8 cellular contexts compared by ENCODE assay signal in the genomic region with DNA sequence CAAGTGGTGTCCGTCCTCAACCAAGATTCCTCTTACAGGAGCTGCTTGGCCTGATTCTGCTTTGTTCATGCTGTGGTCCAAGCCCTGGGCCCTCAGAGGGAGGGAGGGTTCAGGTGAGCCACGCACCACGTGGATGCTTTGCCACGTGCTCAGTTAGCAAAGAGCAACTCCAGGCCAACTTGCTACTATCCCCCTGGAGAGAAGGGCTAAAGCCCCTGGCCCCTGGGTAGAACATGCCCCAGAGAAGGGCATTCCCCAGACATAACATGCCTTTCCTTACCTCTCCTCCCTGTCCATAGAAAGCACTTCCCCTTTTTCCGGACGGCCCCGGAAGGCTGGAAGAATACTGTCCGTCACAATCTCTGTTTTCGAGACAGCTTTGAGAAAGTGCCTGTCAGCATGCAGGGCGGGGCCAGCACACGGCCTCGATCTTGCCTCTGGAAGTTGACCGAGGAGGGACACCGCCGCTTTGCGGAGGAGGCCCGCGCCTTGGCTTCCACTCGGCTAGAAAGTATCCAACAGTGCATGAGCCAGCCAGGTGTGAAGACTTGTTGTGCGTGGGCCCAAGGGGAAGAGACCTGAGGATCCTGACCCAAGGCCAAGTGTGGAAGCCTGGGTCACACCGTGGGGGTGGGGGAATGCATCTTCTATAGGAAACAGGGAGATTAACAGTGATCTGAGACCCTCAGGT. TPM values are rescaled to one million over a fixed set of nuclear protein-coding genes. Genes with fewer than 3 reads are reported as not detected.
DNase-seq lines count a peak whose midpoint lies in the region; ATAC-seq, FAIRE-seq and TF ChIP-seq lines count a peak whose summit lies in the region.
"Had no signal": no experiment of that assay in that cellular context is flagged by ENCODE, and none has a peak within 500 bp of the region (broad histone marks: within the 10 kb centered on the region; RNA-seq: fewer than 3 reads in every experiment).

No MANE protein-coding gene starts in this region.

- H3K27me3 ChIP-seq in GM12878 (replicated peaks in 1 of 2; ENCODE audit: control insufficient read depth in 2 of 2, insufficient read depth in 2 of 2, low read length in 1 of 2) = no peaks in the 10 kb centered on the region; a peak in 1 of 4 replicates
- no peaks in the 10 kb centered on the region for H3K27me3 ChIP-seq in right lobe of liver
- no peaks in the 10 kb centered on the region for H3K27me3 ChIP-seq in ovary
- H3K27me3 ChIP-seq in MG63 = no peaks in the 10 kb centered on the region

- H3K79me2 ChIP-seq in GM12878 (ENCODE audit: control insufficient read depth, insufficient read depth, low read length) = no peaks in the 10 kb centered on the region

- H3K36me3 ChIP-seq in GM12878 (ENCODE audit: control insufficient read depth in 2 of 2, insufficient read depth in 2 of 2, low read length in 1 of 2) (no peaks in the 10 kb centered on the region), right lobe of liver (no peaks in the 10 kb centered on the region), ovary (no peaks in the 10 kb centered on the region), MG63 (no peaks in the 10 kb centered on the region)

- no peaks in the 10 kb centered on the region; the same call in 1 of the 2 replicates for H4K20me1 ChIP-seq in GM12878 (ENCODE audit: control insufficient read depth, insufficient read depth)

- no peaks in the 10 kb centered on the region for H3K36me3 Mint-ChIP-seq in CD14-positive monocyte

- in situ Hi-C loops in GM12878 (cut with MboI) = no loop called here

- FAIRE-seq in GM12878 (lab: Jason Lieb, UNC) = no peak

- no peaks in the 10 kb centered on the region for H3K9me3 Mint-ChIP-seq in CD14-positive monocyte

- H3K9me3 ChIP-seq in GM12878 (replicated peaks; ENCODE audit: control insufficient read depth, insufficient read depth, low read length) (no peaks in the 10 kb centered on the region), right lobe of liver (no peaks in the 10 kb centered on the region), ovary (no peaks in the 10 kb centered on the region), MG63 (no peaks in the 10 kb centered on the region; the same call in 1 of the 2 replicates)

- H3K27me3 Mint-ChIP-seq in CD14-positive monocyte (ENCODE audit: low read depth in 3 of 3) = peaks cover 7 to 11% (median 8%) of the 10 kb centered on the region in 3 donors

- no peak for TF ChIP-seq RAD21 in GM12878 (IDR thresholded peaks at IDR 0.05; ENCODE audit: insufficient read depth, low read depth, low read length)

- peak overlapping the region; percentile 62 to 86 for H3K4me3 Mint-ChIP-seq in CD14-positive monocyte

- POLR2A ChIA-PET in GM12878 (lab: Charles Lee) = no interaction called here

- BruUV-seq in GM12878 (replicated peaks; lab: Mats Ljungman, UMichigan) = no TSS peak

- TF ChIP-seq POLR2A in GM12878 (IDR thresholded peaks at IDR 0.05; ENCODE audit: low read depth, low read length) (no peak), right lobe of liver (IDR thresholded peaks at IDR 0.05) (no peak), ovary (IDR thresholded peaks at IDR 0.05) (no peak)

- SMC1A ChIA-PET in GM12878 (lab: Charles Lee; ENCODE audit: uncharacterized antibody, unreplicated experiment) = no interaction called here

- no peak for TF ChIP-seq EP300 in GM12878 (IDR thresholded peaks at IDR 0.05; ENCODE audit: borderline replicate concordance in 1 of 2, control insufficient read depth in 1 of 2, low read depth in 2 of 2, low read length in 2 of 2)
- no peak for TF ChIP-seq EP300 in ovary (IDR thresholded peaks at IDR 0.05)

- peak overlapping the region in 2 of 7 donors; percentile 15 to 63 for H3K27ac Mint-ChIP-seq in CD14-positive monocyte

- H3K4me3 ChIP-seq in GM12878 (no peak overlapping the region), right lobe of liver (no peak overlapping the region), ovary (no peak overlapping the region), MG63 (no peak overlapping the region)

- 49% methylated on average over 21 of the region's 21 CpGs for WGBS in GM12878 (ENCODE audit: insufficient coverage, insufficient replicate concordance, low lambda C conversion rate, missing lambda C conversion rate)
- 27% methylated on average over 10 of the region's 21 CpGs for WGBS in right lobe of liver (ENCODE audit: insufficient coverage, low coverage, low lambda C conversion rate, missing lambda C conversion rate)
- 8 to 13% (median 12%) methylated on average over 21 of the region's 21 CpGs for WGBS in ovary, 3 donors

- no peaks in the 10 kb centered on the region for H3K4me1 ChIP-seq in GM12878 (ENCODE audit: control insufficient read depth, insufficient read depth, low read length)
- no peaks in the 10 kb centered on the region for H3K4me1 ChIP-seq in right lobe of liver
- H3K4me1 ChIP-seq in ovary (ENCODE audit: insufficient read depth) = peaks cover 1% of the 10 kb centered on the region

- intact Hi-C loops in CD14-positive monocyte (cut with micrococcal nuclease) (no loop called here), GM12878 (cut with micrococcal nuclease; ENCODE audit: unreplicated experiment) (no loop called here), right lobe of liver (cut with DNase I) (no loop called here), ovary (cut with DNase I) (no loop called here)

- CTCF ChIA-PET in GM12878 (lab: Yijun Ruan, JAX) = no interaction called here

- TF ChIP-seq CTCF in CD14-positive monocyte (IDR thresholded peaks at IDR 0.05) (no peak), GM12878 (IDR thresholded peaks at IDR 0.05 in 2 of 3, conservative IDR thresholded peaks at IDR 0.05 in 1 of 3; ENCODE audit: control insufficient read depth in 2 of 3, extremely low read depth in 1 of 3, insufficient read depth in 1 of 3, low read depth in 3 of 3, low read length in 3 of 3) (no peak), right lobe of liver (IDR thresholded peaks at IDR 0.05) (no peak), ovary (IDR thresholded peaks at IDR 0.05) (no peak)

- no peak overlapping the region for H3K4me2 ChIP-seq in GM12878 (ENCODE audit: control insufficient read depth, insufficient read depth)

- ATAC-seq in GM12878 = no peak
- peak; percentile 50 to 63 (median 60) for ATAC-seq in right lobe of liver

- DNase-seq in CD14-positive monocyte (ENCODE audit: low spot score) (no peak), GM12878 (ENCODE audit: low read depth, low spot score) (no peak), right lobe of liver (peak in 1 of 3 donors; percentile 30), ovary (no peak), MG63 (no peak)
- no peak for DNase-seq in stimulated activated CD8-positive, alpha-beta memory T cell treated with anti-CD3 and anti-CD28 coated beads, Interleukin-4, amount 100 ng/mL, for 48 hours
- DNase-seq: NCI-H1092 treated with DMSO at 0.1 percent for 48 hours had no signal

- H2AFZ ChIP-seq in GM12878 (ENCODE audit: control insufficient read depth, low read depth, low read length) = no peak overlapping the region

- H3K4me1 Mint-ChIP-seq in CD14-positive monocyte = peaks cover 17% of the 10 kb centered on the region

- H3K27ac ChIP-seq in GM12878 (ENCODE audit: control insufficient read depth, insufficient read depth) (no peak overlapping the region), right lobe of liver (no peak overlapping the region), ovary (no peak overlapping the region)

- RAD21 ChIA-PET in GM12878 (lab: Charles Lee; ENCODE audit: unreplicated experiment) = no interaction called here

- no peak overlapping the region for H3K9ac ChIP-seq in GM12878 (ENCODE audit: control insufficient read depth, insufficient read depth, low read length)

RNA-seq across cellular contexts. Expression of a gene that starts 8.8 kb away (rescaled TPM):
- polyA plus RNA-seq in CD14-positive monocyte (not detected), GM12878 (2011; rRNA removed) (not detected in 2 replicates), GM12878 (2014; fragmentation: Illumina TruSeq; extraction: Trizol) (not detected in 2 replicates), GM12878 (2014; fragmentation: Nextera tagmentation; extraction: Ambion mirVana) (not detected), GM12878 (2014; rRNA removed) (not detected in 2 replicates), GM12878 (2016; fragmentation: Nextera tagmentation; extraction: Ambion mirVana) (not detected), ovary (1 to 10 TPM in 1 of 2 donors, not detected in 1; 1.7 TPM)
- total RNA-seq in GM12878 (2013; cell fraction: nucleolus; rRNA removed) = not detected in 2 replicates
- total RNA-seq in GM12878 (2014; rRNA removed) (not detected in 2 replicates), GM12878 (2014; rRNA removed; fragmentation: Illumina TruSeq; extraction: Trizol) (not detected in 2 replicates), GM12878 (2021) (not detected in 2 replicates), right lobe of liver (not detected), ovary (not detected)
- polyA plus RNA-seq in GM12878 (2011; ENCODE audit: low read depth) = not detected
- polyA plus RNA-seq in GM12878 (2011; cell fraction: cytosol; rRNA removed) = not detected in 2 replicates
- polyA plus RNA-seq in GM12878 (2011; cell fraction: nucleus; rRNA removed) = not detected in 2 replicates
- polyA plus RNA-seq in GM12878 (2012) = not detected in 2 replicates
- polyA minus RNA-seq in GM12878 (2011; rRNA and poly(A)+ RNA removed) = not detected in 2 replicates
- polyA minus RNA-seq in GM12878 (2011; cell fraction: cytosol; rRNA and poly(A)+ RNA removed) = not detected in 2 replicates
- polyA minus RNA-seq in GM12878 (2011; cell fraction: nucleus; rRNA and poly(A)+ RNA removed) = not detected in 2 replicates
- not detected in 2 replicates for total RNA-seq in MG63 (2014; rRNA removed; shearing (Covaris generic); ENCODE audit: low replicate concordance)
- polyA plus RNA-seq: AG04450 had no signal

RNA-seq across cellular contexts. Expression of a gene that starts 17.6 kb away (rescaled TPM):
- polyA plus RNA-seq in CD14-positive monocyte = 1 to 10 TPM; 2.7 to 4.1 TPM
- total RNA-seq in GM12878 (2013; cell fraction: nucleolus; rRNA removed) = 125 and 142 TPM in 2 replicates
- total RNA-seq in GM12878 (2014; rRNA removed) = 31.1 and 35.5 TPM in 2 replicates
- 26.7 and 30.7 TPM in 2 replicates for total RNA-seq in GM12878 (2014; rRNA removed; fragmentation: Illumina TruSeq; extraction: Trizol)
- 19.0 and 24.0 TPM in 2 replicates for total RNA-seq in GM12878 (2021)
- polyA plus RNA-seq in GM12878 (2011; ENCODE audit: low read depth) = 12.6 TPM
- polyA plus RNA-seq in GM12878 (2011; rRNA removed) = 26.4 and 31.1 TPM in 2 replicates
- 10.8 and 16.9 TPM in 2 replicates for polyA plus RNA-seq in GM12878 (2011; cell fraction: cytosol; rRNA removed)
- polyA plus RNA-seq in GM12878 (2011; cell fraction: nucleus; rRNA removed) = 52.1 and 66.2 TPM in 2 replicates
- 12.7 and 17.2 TPM in 2 replicates for polyA plus RNA-seq in GM12878 (2012)
- 17.1 and 19.5 TPM in 2 replicates for polyA plus RNA-seq in GM12878 (2014; fragmentation: Illumina TruSeq; extraction: Trizol)
- 1 to 10 TPM; 4.8 to 8.2 TPM for polyA plus RNA-seq in GM12878 (2014; fragmentation: Nextera tagmentation; extraction: Ambion mirVana)
- 33.7 and 37.1 TPM in 2 replicates for polyA plus RNA-seq in GM12878 (2014; rRNA removed)
- polyA plus RNA-seq in GM12878 (2016; fragmentation: Nextera tagmentation; extraction: Ambion mirVana) = 10 to 100 TPM; 19.3 to 24.2 TPM
- polyA minus RNA-seq in GM12878 (2011; rRNA and poly(A)+ RNA removed) = 22.2 and 24.3 TPM in 2 replicates
- polyA minus RNA-seq in GM12878 (2011; cell fraction: cytosol; rRNA and poly(A)+ RNA removed) = 11.2 and 11.5 TPM in 2 replicates
- polyA minus RNA-seq in GM12878 (2011; cell fraction: nucleus; rRNA and poly(A)+ RNA removed) = 24.2 and 40.4 TPM in 2 replicates
- 10 to 100 TPM; 11.5 to 16.7 (median 13.0) TPM for total RNA-seq in right lobe of liver
- 10 to 100 TPM; 23.4 to 51.0 (median 27.8) TPM for total RNA-seq in ovary
- polyA plus RNA-seq in ovary = 10 to 100 TPM; 19.9 to 21.6 TPM
- total RNA-seq in MG63 (2014; rRNA removed; shearing (Covaris generic); ENCODE audit: low replicate concordance) = 3.4 and 12.7 TPM in 2 replicates

RNA-seq across cellular contexts. Expression of a gene that starts 24.2 kb away (rescaled TPM):
- polyA plus RNA-seq in CD14-positive monocyte (not detected), GM12878 (2011; rRNA removed) (0.37 and 1.0 TPM in 2 replicates), GM12878 (2014; fragmentation: Illumina TruSeq; extraction: Trizol) (0.07 TPM in 1 of 2 replicates, not detected in the other), GM12878 (2014; fragmentation: Nextera tagmentation; extraction: Ambion mirVana) (not detected), GM12878 (2014; rRNA removed) (0.20 TPM in 1 of 2 replicates, not detected in the other), GM12878 (2016; fragmentation: Nextera tagmentation; extraction: Ambion mirVana) (not detected), ovary (under 1 TPM in 1 of 2 donors, not detected in 1; 0.13 TPM)
- 0.64 and 1.3 TPM in 2 replicates for total RNA-seq in GM12878 (2013; cell fraction: nucleolus; rRNA removed)
- total RNA-seq in GM12878 (2014; rRNA removed) (not detected in 2 replicates), GM12878 (2014; rRNA removed; fragmentation: Illumina TruSeq; extraction: Trizol) (not detected in 2 replicates), GM12878 (2021) (0.31 TPM in 1 of 2 replicates, not detected in the other), right lobe of liver (not detected), ovary (not detected)
- 0.46 TPM for polyA plus RNA-seq in GM12878 (2011; ENCODE audit: low read depth)
- polyA plus RNA-seq in GM12878 (2011; cell fraction: cytosol; rRNA removed) = 1.5 and 2.7 TPM in 2 replicates
- polyA plus RNA-seq in GM12878 (2011; cell fraction: nucleus; rRNA removed) = 1.7 and 2.6 TPM in 2 replicates
- 1.0 and 1.8 TPM in 2 replicates for polyA plus RNA-seq in GM12878 (2012)
- 0.73 and 1.4 TPM in 2 replicates for polyA minus RNA-seq in GM12878 (2011; rRNA and poly(A)+ RNA removed)
- polyA minus RNA-seq in GM12878 (2011; cell fraction: cytosol; rRNA and poly(A)+ RNA removed) = not detected in 2 replicates
- polyA minus RNA-seq in GM12878 (2011; cell fraction: nucleus; rRNA and poly(A)+ RNA removed) = 0.24 TPM in 1 of 2 replicates, not detected in the other
- not detected in 2 replicates for total RNA-seq in MG63 (2014; rRNA removed; shearing (Covaris generic); ENCODE audit: low replicate concordance)
- polyA plus RNA-seq: AG04450 had no signal

RNA-seq across cellular contexts. Expression of a gene that starts 37.8 kb away (rescaled TPM):
- 1,000 to 10,000 TPM; 1,264 to 1,336 TPM for polyA plus RNA-seq in CD14-positive monocyte
- total RNA-seq in GM12878 (2013; cell fraction: nucleolus; rRNA removed) = 240 and 366 TPM in 2 replicates
- total RNA-seq in GM12878 (2014; rRNA removed) = 886 and 1,063 TPM in 2 replicates
- total RNA-seq in GM12878 (2014; rRNA removed; fragmentation: Illumina TruSeq; extraction: Trizol) = 3,203 and 3,262 TPM in 2 replicates
- total RNA-seq in GM12878 (2021) = 1,627 and 1,676 TPM in 2 replicates
- polyA plus RNA-seq in GM12878 (2011; ENCODE audit: low read depth) = 10,130 TPM
- 1,188 and 1,624 TPM in 2 replicates for polyA plus RNA-seq in GM12878 (2011; rRNA removed)
- polyA plus RNA-seq in GM12878 (2011; cell fraction: cytosol; rRNA removed) = 1,068 and 1,259 TPM in 2 replicates
- polyA plus RNA-seq in GM12878 (2011; cell fraction: nucleus; rRNA removed) = 573 and 676 TPM in 2 replicates
- polyA plus RNA-seq in GM12878 (2012) = 2,542 and 2,883 TPM in 2 replicates
- polyA plus RNA-seq in GM12878 (2014; fragmentation: Illumina TruSeq; extraction: Trizol) = 3,746 and 5,671 TPM in 2 replicates
- 1,000 to 10,000 TPM; 3,292 to 3,419 TPM for polyA plus RNA-seq in GM12878 (2014; fragmentation: Nextera tagmentation; extraction: Ambion mirVana)
- 1,401 and 2,108 TPM in 2 replicates for polyA plus RNA-seq in GM12878 (2014; rRNA removed)
- polyA plus RNA-seq in GM12878 (2016; fragmentation: Nextera tagmentation; extraction: Ambion mirVana) = 1,000 to 10,000 TPM; 2,959 to 3,172 TPM
- 195 and 260 TPM in 2 replicates for polyA minus RNA-seq in GM12878 (2011; rRNA and poly(A)+ RNA removed)
- polyA minus RNA-seq in GM12878 (2011; cell fraction: cytosol; rRNA and poly(A)+ RNA removed) = 285 and 317 TPM in 2 replicates
- polyA minus RNA-seq in GM12878 (2011; cell fraction: nucleus; rRNA and poly(A)+ RNA removed) = 42.4 and 48.0 TPM in 2 replicates
- 100 to 1,000 TPM; 326 to 822 (median 376) TPM for total RNA-seq in right lobe of liver
- total RNA-seq in ovary = 1,000 to 10,000 TPM; 1,999 to 7,045 (median 2,410) TPM
- 1,000 to 10,000 TPM; 2,845 to 5,915 TPM for polyA plus RNA-seq in ovary
- total RNA-seq in MG63 (2014; rRNA removed; shearing (Covaris generic); ENCODE audit: low replicate concordance) = 1,989 and 2,700 TPM in 2 replicates

RNA-seq across cellular contexts. Expression of a gene that starts 38.2 kb away (rescaled TPM):
- polyA plus RNA-seq in CD14-positive monocyte (10 to 100 TPM; 46.9 to 54.5 TPM), GM12878 (2011; rRNA removed) (94.2 and 105 TPM in 2 replicates), GM12878 (2014; fragmentation: Illumina TruSeq; extraction: Trizol) (56.7 and 61.6 TPM in 2 replicates), GM12878 (2014; fragmentation: Nextera tagmentation; extraction: Ambion mirVana) (100 to 1,000 TPM; 205 to 231 TPM), GM12878 (2014; rRNA removed) (91.5 and 92.7 TPM in 2 replicates), GM12878 (2016; fragmentation: Nextera tagmentation; extraction: Ambion mirVana) (100 to 1,000 TPM; 188 to 196 TPM), ovary (10 to 100 TPM; 43.8 to 55.1 TPM)
- total RNA-seq in GM12878 (2013; cell fraction: nucleolus; rRNA removed) = 40.8 and 43.0 TPM in 2 replicates
- total RNA-seq in GM12878 (2014; rRNA removed) (76.5 and 87.1 TPM in 2 replicates), GM12878 (2014; rRNA removed; fragmentation: Illumina TruSeq; extraction: Trizol) (66.1 and 69.1 TPM in 2 replicates), GM12878 (2021) (62.7 and 62.8 TPM in 2 replicates), right lobe of liver (10 to 100 TPM; 17.2 to 46.3 (median 33.4) TPM), ovary (10 to 100 TPM; 34.0 to 59.1 (median 57.5) TPM)
- polyA plus RNA-seq in GM12878 (2011; ENCODE audit: low read depth) = 37.4 TPM
- polyA plus RNA-seq in GM12878 (2011; cell fraction: cytosol; rRNA removed) = 154 and 245 TPM in 2 replicates
- 71.7 and 114 TPM in 2 replicates for polyA plus RNA-seq in GM12878 (2011; cell fraction: nucleus; rRNA removed)
- 53.1 and 53.9 TPM in 2 replicates for polyA plus RNA-seq in GM12878 (2012)
- 80.1 and 95.1 TPM in 2 replicates for polyA minus RNA-seq in GM12878 (2011; rRNA and poly(A)+ RNA removed)
- polyA minus RNA-seq in GM12878 (2011; cell fraction: cytosol; rRNA and poly(A)+ RNA removed) = 9.5 and 15.8 TPM in 2 replicates
- polyA minus RNA-seq in GM12878 (2011; cell fraction: nucleus; rRNA and poly(A)+ RNA removed) = 30.0 and 42.6 TPM in 2 replicates
- 54.2 and 91.6 TPM in 2 replicates for total RNA-seq in MG63 (2014; rRNA removed; shearing (Covaris generic); ENCODE audit: low replicate concordance)
